1 cellular context compared by ENCODE assay signal in genomic region chr3:81743096-81744025, GRCh38.
TF ChIP-seq lines count a peak whose summit lies in the region.

No MANE protein-coding gene starts in this region.

TF ChIP-seq in K562, 482 proteins besides CTCF, POLR2A, EP300 and RAD21 (continued from another document):
- TF ChIP-seq CTCFL (IDR thresholded peaks at IDR 0.05; ENCODE audit: borderline replicate concordance, insufficient read depth, low read depth, low read length, poor library complexity, severe bottlenecking) (no peak), KDM1A (IDR thresholded peaks at IDR 0.05) (peak; percentile 95 to 96), ZNF561 (CRISPR knock-in tag; conservative IDR thresholded peaks at IDR 0.05) (no peak), HEY1 (CRISPR knock-in tag; IDR thresholded peaks at IDR 0.05; ENCODE audit: borderline replicate concordance) (no peak), TBL1XR1 (IDR thresholded peaks at IDR 0.05; ENCODE audit: low read length in 2 of 2) (peak in 1 of 2 experiments; percentile 41; a peak in 2 of 4 replicates), SFPQ (IDR thresholded peaks at IDR 0.05; ENCODE audit: low read depth, low read length) (no peak), TEAD2 (tag; IDR thresholded peaks at IDR 0.05) (no peak), CSDE1 (IDR thresholded peaks at IDR 0.05) (no peak), SOX6 (IDR thresholded peaks at IDR 0.05) (peak; percentile 86), PURB (CRISPR knock-in tag; IDR thresholded peaks at IDR 0.05; ENCODE audit: low read depth) (no peak), U2AF2 (optimal IDR thresholded peaks at IDR 0.05; ENCODE audit: low read depth, low read length) (no peak)
- TF ChIP-seq, protein P1, sequence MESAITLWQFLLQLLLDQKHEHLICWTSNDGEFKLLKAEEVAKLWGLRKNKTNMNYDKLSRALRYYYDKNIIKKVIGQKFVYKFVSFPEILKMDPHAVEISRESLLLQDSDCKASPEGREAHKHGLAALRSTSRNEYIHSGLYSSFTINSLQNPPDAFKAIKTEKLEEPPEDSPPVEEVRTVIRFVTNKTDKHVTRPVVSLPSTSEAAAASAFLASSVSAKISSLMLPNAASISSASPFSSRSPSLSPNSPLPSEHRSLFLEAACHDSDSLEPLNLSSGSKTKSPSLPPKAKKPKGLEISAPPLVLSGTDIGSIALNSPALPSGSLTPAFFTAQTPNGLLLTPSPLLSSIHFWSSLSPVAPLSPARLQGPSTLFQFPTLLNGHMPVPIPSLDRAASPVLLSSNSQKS (CRISPR knock-in tag; IDR thresholded peaks at IDR 0.05), result no peak
- TF ChIP-seq, protein P2, sequence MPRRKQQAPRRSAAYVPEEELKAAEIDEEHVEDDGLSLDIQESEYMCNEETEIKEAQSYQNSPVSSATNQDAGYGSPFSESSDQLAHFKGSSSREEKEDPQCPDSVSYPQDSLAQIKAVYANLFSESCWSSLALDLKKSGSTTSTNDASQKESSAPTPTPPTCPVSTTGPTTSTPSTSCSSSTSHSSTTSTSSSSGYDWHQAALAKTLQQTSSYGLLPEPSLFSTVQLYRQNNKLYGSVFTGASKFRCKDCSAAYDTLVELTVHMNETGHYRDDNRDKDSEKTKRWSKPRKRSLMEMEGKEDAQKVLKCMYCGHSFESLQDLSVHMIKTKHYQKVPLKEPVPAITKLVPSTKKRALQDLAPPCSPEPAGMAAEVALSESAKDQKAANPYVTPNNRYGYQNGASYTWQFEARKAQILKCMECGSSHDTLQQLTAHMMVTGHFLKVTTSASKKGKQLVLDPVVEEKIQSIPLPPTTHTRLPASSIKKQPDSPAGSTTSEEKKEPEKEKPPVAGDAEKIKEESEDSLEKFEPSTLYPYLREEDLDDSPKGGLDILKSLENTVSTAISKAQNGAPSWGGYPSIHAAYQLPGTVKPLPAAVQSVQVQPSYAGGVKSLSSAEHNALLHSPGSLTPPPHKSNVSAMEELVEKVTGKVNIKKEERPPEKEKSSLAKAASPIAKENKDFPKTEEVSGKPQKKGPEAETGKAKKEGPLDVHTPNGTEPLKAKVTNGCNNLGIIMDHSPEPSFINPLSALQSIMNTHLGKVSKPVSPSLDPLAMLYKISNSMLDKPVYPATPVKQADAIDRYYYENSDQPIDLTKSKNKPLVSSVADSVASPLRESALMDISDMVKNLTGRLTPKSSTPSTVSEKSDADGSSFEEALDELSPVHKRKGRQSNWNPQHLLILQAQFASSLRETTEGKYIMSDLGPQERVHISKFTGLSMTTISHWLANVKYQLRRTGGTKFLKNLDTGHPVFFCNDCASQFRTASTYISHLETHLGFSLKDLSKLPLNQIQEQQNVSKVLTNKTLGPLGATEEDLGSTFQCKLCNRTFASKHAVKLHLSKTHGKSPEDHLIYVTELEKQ (CRISPR knock-in tag; IDR thresholded peaks at IDR 0.05), result no peak
